1 cellular context compared by ENCODE assay signal in the genomic region with DNA sequence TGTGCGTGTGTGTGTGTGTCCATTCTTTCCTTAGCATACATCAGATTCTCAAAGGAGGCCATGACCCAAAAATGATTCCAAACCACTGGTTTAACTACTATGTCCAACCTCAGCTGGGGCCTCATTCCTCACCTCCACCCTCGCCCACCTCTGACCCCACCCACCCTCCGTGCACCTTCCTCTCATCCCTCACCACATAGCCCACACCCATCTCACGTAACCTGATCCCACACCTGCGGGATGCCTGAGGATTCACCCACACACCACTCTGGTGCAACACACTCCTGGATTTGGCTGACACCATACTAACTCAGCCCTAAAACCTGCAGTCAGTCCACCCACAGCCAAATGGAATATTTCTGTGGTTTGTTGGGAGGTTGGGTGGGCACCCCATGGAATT.
TF ChIP-seq lines count a peak whose summit lies in the region.

No MANE protein-coding gene starts in this region.

TF ChIP-seq in GM23338, 12 proteins besides CTCF, POLR2A, EP300 and RAD21 (continued from another document):
- TF ChIP-seq, protein P1, sequence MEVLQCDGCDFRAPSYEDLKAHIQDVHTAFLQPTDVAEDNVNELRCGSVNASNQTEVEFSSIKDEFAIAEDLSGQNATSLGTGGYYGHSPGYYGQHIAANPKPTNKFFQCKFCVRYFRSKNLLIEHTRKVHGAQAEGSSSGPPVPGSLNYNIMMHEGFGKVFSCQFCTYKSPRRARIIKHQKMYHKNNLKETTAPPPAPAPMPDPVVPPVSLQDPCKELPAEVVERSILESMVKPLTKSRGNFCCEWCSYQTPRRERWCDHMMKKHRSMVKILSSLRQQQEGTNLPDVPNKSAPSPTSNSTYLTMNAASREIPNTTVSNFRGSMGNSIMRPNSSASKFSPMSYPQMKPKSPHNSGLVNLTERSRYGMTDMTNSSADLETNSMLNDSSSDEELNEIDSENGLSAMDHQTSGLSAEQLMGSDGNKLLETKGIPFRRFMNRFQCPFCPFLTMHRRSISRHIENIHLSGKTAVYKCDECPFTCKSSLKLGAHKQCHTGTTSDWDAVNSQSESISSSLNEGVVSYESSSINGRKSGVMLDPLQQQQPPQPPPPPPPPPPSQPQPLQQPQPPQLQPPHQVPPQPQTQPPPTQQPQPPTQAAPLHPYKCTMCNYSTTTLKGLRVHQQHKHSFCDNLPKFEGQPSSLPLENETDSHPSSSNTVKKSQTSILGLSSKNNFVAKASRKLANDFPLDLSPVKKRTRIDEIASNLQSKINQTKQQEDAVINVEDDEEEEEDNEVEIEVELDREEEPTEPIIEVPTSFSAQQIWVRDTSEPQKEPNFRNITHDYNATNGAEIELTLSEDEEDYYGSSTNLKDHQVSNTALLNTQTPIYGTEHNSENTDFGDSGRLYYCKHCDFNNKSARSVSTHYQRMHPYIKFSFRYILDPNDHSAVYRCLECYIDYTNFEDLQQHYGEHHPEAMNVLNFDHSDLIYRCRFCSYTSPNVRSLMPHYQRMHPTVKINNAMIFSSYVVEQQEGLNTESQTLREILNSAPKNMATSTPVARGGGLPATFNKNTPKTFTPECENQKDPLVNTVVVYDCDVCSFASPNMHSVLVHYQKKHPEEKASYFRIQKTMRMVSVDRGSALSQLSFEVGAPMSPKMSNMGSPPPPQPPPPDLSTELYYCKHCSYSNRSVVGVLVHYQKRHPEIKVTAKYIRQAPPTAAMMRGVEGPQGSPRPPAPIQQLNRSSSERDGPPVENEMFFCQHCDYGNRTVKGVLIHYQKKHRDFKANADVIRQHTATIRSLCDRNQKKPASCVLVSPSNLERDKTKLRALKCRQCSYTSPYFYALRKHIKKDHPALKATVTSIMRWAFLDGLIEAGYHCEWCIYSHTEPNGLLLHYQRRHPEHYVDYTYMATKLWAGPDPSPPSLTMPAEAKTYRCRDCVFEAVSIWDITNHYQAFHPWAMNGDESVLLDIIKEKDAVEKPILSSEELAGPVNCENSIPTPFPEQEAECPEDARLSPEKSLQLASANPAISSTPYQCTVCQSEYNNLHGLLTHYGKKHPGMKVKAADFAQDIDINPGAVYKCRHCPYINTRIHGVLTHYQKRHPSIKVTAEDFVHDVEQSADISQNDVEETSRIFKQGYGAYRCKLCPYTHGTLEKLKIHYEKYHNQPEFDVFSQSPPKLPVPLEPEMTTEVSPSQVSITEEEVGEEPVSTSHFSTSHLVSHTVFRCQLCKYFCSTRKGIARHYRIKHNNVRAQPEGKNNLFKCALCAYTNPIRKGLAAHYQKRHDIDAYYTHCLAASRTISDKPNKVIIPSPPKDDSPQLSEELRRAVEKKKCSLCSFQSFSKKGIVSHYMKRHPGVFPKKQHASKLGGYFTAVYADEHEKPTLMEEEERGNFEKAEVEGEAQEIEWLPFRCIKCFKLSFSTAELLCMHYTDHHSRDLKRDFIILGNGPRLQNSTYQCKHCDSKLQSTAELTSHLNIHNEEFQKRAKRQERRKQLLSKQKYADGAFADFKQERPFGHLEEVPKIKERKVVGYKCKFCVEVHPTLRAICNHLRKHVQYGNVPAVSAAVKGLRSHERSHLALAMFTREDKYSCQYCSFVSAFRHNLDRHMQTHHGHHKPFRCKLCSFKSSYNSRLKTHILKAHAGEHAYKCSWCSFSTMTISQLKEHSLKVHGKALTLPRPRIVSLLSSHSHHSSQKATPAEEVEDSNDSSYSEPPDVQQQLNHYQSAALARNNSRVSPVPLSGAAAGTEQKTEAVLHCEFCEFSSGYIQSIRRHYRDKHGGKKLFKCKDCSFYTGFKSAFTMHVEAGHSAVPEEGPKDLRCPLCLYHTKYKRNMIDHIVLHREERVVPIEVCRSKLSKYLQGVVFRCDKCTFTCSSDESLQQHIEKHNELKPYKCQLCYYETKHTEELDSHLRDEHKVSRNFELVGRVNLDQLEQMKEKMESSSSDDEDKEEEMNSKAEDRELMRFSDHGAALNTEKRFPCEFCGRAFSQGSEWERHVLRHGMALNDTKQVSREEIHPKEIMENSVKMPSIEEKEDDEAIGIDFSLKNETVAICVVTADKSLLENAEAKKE (CRISPR knock-in tag; IDR thresholded peaks at IDR 0.05): no peak
- TF ChIP-seq CREB1 (CRISPR knock-in tag; IDR thresholded peaks at IDR 0.05; ENCODE audit: low read depth): no peak
- no peak for TF ChIP-seq POLR2AphosphoS5 (IDR thresholded peaks at IDR 0.05; ENCODE audit: low read depth)
- TF ChIP-seq, protein P2, sequence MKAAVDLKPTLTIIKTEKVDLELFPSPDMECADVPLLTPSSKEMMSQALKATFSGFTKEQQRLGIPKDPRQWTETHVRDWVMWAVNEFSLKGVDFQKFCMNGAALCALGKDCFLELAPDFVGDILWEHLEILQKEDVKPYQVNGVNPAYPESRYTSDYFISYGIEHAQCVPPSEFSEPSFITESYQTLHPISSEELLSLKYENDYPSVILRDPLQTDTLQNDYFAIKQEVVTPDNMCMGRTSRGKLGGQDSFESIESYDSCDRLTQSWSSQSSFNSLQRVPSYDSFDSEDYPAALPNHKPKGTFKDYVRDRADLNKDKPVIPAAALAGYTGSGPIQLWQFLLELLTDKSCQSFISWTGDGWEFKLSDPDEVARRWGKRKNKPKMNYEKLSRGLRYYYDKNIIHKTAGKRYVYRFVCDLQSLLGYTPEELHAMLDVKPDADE (IDR thresholded peaks at IDR 0.05): no peak
- TF ChIP-seq NANOG (IDR thresholded peaks at IDR 0.05; ENCODE audit: borderline replicate concordance): no peak
- TF ChIP-seq ZNF331 (CRISPR knock-in tag; IDR thresholded peaks at IDR 0.05; ENCODE audit: low read depth): no peak
- TF ChIP-seq, protein P3, sequence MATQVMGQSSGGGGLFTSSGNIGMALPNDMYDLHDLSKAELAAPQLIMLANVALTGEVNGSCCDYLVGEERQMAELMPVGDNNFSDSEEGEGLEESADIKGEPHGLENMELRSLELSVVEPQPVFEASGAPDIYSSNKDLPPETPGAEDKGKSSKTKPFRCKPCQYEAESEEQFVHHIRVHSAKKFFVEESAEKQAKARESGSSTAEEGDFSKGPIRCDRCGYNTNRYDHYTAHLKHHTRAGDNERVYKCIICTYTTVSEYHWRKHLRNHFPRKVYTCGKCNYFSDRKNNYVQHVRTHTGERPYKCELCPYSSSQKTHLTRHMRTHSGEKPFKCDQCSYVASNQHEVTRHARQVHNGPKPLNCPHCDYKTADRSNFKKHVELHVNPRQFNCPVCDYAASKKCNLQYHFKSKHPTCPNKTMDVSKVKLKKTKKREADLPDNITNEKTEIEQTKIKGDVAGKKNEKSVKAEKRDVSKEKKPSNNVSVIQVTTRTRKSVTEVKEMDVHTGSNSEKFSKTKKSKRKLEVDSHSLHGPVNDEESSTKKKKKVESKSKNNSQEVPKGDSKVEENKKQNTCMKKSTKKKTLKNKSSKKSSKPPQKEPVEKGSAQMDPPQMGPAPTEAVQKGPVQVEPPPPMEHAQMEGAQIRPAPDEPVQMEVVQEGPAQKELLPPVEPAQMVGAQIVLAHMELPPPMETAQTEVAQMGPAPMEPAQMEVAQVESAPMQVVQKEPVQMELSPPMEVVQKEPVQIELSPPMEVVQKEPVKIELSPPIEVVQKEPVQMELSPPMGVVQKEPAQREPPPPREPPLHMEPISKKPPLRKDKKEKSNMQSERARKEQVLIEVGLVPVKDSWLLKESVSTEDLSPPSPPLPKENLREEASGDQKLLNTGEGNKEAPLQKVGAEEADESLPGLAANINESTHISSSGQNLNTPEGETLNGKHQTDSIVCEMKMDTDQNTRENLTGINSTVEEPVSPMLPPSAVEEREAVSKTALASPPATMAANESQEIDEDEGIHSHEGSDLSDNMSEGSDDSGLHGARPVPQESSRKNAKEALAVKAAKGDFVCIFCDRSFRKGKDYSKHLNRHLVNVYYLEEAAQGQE (IDR thresholded peaks at IDR 0.05; ENCODE audit: unreplicated experiment): no peak
- TF ChIP-seq EZH2 (IDR thresholded peaks at IDR 0.05; ENCODE audit: low read depth, unreplicated experiment): no peak
TF ChIP-seq in GM23338: peak in this region for 0.
